ENCODE assay signal across 14 cellular contexts in genomic region chr7:77867208-77867915, GRCh38.
A peak's percentile ranks its signal among the peaks of the same experiment; 100 is the strongest.
DNase-seq lines count a peak whose midpoint lies in the region; ATAC-seq, FAIRE-seq and TF ChIP-seq lines count a peak whose summit lies in the region.
"Had no signal": no experiment of that assay in that cellular context is flagged by ENCODE, and none has a peak within 500 bp of the region (broad histone marks: within the 10 kb centered on the region; RNA-seq: fewer than 3 reads in every experiment).

No MANE protein-coding gene starts in this region.

- peaks cover 11% of the 10 kb centered on the region for H3K4me1 ChIP-seq in CD4-positive, alpha-beta memory T cell (ENCODE audit: insufficient read depth, low read length)
- H3K4me1 ChIP-seq in endocrine pancreas (ENCODE audit: control insufficient read depth, insufficient read depth, low read length) = peaks cover 34% of the 10 kb centered on the region
- H3K4me1 ChIP-seq in HepG2 (ENCODE audit: insufficient read depth, low read length) = peaks cover 30% of the 10 kb centered on the region
- H3K4me1 ChIP-seq in vagina = peaks cover 6% of the 10 kb centered on the region

- H3K4me3 Mint-ChIP-seq in CD4-positive, alpha-beta memory T cell = peak overlapping the region in 1 of 8 donors; percentile 8
- H3K4me3 Mint-ChIP-seq: activated naive CD8-positive, alpha-beta T cell; activated T-cell treated with anti-CD3 and anti-CD28 coated beads, Interleukin-2, amount 50 U/mL, for 4 hours; stimulated activated naive CD8-positive, alpha-beta T cell treated with anti-CD3 and anti-CD28 coated beads, Interleukin-15, amount 100 ng/mL, for 72 hours had no signal

- H3K79me2 ChIP-seq in HepG2 (ENCODE audit: insufficient read depth, low read length) = no peaks in the 10 kb centered on the region

- H3K9me3 ChIP-seq in CD4-positive, alpha-beta memory T cell (ENCODE audit: control insufficient read depth in 1 of 2, low read length in 2 of 2) = no peaks in the 10 kb centered on the region
- H3K9me3 ChIP-seq in endocrine pancreas (ENCODE audit: control insufficient read depth, low read length) (no peaks in the 10 kb centered on the region), HepG2 (ENCODE audit: low read length) (no peaks in the 10 kb centered on the region), vagina (no peaks in the 10 kb centered on the region)

- no peak overlapping the region for H3K9ac ChIP-seq in endocrine pancreas (ENCODE audit: control insufficient read depth, insufficient read depth, low read length)
- H3K9ac ChIP-seq in HepG2 (ENCODE audit: insufficient read depth, low read depth, low read length) = no peak overlapping the region

- no peak overlapping the region for H3K27ac ChIP-seq in CD4-positive, alpha-beta memory T cell (ENCODE audit: low read depth, low read length)
- no peak overlapping the region for H3K27ac ChIP-seq in HepG2 (ENCODE audit: extremely low read length, insufficient read depth, low read length)
- H3K27ac ChIP-seq in dorsolateral prefrontal cortex = no peak overlapping the region
- no peak overlapping the region for H3K27ac ChIP-seq in vagina
- H3K27ac ChIP-seq: left ventricle myocardium inferior had no signal

- H3K27ac Mint-ChIP-seq in CD4-positive, alpha-beta memory T cell = peak overlapping the region in 4 of 7 donors; percentile 6 to 23 (median 12)
- H3K27ac Mint-ChIP-seq: activated naive CD8-positive, alpha-beta T cell; stimulated activated naive CD8-positive, alpha-beta T cell treated with anti-CD3 and anti-CD28 coated beads, Interleukin-15, amount 100 ng/mL, for 72 hours had no signal

- no peak overlapping the region for H3K4me3 ChIP-seq in CD4-positive, alpha-beta memory T cell (ENCODE audit: low read length in 2 of 2)
- peak overlapping the region; percentile 12 for H3K4me3 ChIP-seq in endocrine pancreas (ENCODE audit: control insufficient read depth, insufficient read depth, low read length)
- H3K4me3 ChIP-seq in HepG2 (replicated peaks in 1 of 3; ENCODE audit: insufficient read depth in 1 of 3, low read depth in 2 of 3, low read length in 3 of 3) = no peak overlapping the region
- no peak overlapping the region for H3K4me3 ChIP-seq in dorsolateral prefrontal cortex
- no peak overlapping the region for H3K4me3 ChIP-seq in vagina
- H3K4me3 ChIP-seq: left ventricle myocardium inferior had no signal

- no TSS peak for BruUV-seq in HepG2 (replicated peaks; lab: Mats Ljungman, UMichigan)

- TF ChIP-seq CTCF in HepG2 (CRISPR knock-in tag; IDR thresholded peaks at IDR 0.05) (no peak), dorsolateral prefrontal cortex (IDR thresholded peaks at IDR 0.05 in 54 of 56, conservative IDR thresholded peaks at IDR 0.05 in 2 of 56; ENCODE audit: low read depth in 1 of 56, partially characterized antibody in 56 of 56) (no peak), vagina (IDR thresholded peaks at IDR 0.05) (no peak)

- no peak for DNase-seq in CD4-positive, alpha-beta memory T cell
- DNase-seq in RCC 7860 (ENCODE audit: low spot score) (peak; percentile 86), HepG2 (ENCODE audit: low spot score) (no peak), dorsolateral prefrontal cortex (no peak), vagina (ENCODE audit: extremely low spot score in 2 of 2) (no peak), KG1 (lab: John Stamatoyannopoulos, UW) (no peak)
- DNase-seq: activated CD4-positive, alpha-beta T cell treated with anti-CD3 and anti-CD28 coated beads, Interleukin-2, amount 50 U/mL, for 48 hours; activated T-cell treated with anti-CD3 and anti-CD28 coated beads, Interleukin-2, amount 50 U/mL, for 4 hours; left ventricle myocardium inferior; posterior cingulate gyrus; stimulated activated naive CD8-positive, alpha-beta T cell treated with anti-CD3 and anti-CD28 coated beads, Interleukin-15, amount 100 ng/mL, for 72 hours had no signal

- TF ChIP-seq RAD21 in HepG2 (CRISPR knock-in tag; IDR thresholded peaks at IDR 0.05) = no peak

- H3K27me3 ChIP-seq in CD4-positive, alpha-beta memory T cell (ENCODE audit: insufficient read depth, low read length) = no peaks in the 10 kb centered on the region
- no peaks in the 10 kb centered on the region for H3K27me3 ChIP-seq in endocrine pancreas (ENCODE audit: control insufficient read depth, insufficient read depth, low read length)
- H3K27me3 ChIP-seq in HepG2 (ENCODE audit: control insufficient read depth in 1 of 2, insufficient read depth in 2 of 2, low read length in 2 of 2) = no peaks in the 10 kb centered on the region
- H3K27me3 ChIP-seq in dorsolateral prefrontal cortex = no peaks in the 10 kb centered on the region
- no peaks in the 10 kb centered on the region for H3K27me3 ChIP-seq in vagina

- no peaks in the 10 kb centered on the region for H3K27me3 Mint-ChIP-seq in CD4-positive, alpha-beta memory T cell
- H3K27me3 Mint-ChIP-seq: activated naive CD8-positive, alpha-beta T cell; stimulated activated naive CD8-positive, alpha-beta T cell treated with anti-CD3 and anti-CD28 coated beads, Interleukin-15, amount 100 ng/mL, for 72 hours had no signal

- intact Hi-C loops in CD4-positive, alpha-beta memory T cell (cut with micrococcal nuclease) = no loop called here
- intact Hi-C loops in HepG2 (cut with micrococcal nuclease; ENCODE audit: unreplicated experiment) = no loop called here
- intact Hi-C loops in dorsolateral prefrontal cortex (cut with DNase I) = no loop called here
- intact Hi-C loops in vagina (cut with DNase I) = no loop called here

- CTCF ChIA-PET in CD4-positive, alpha-beta memory T cell (lab: Charles Lee; ENCODE audit: partially characterized antibody) = interaction anchor here (1.1 to 1.4 kb wide), 2 partner anchors 68 to 174 kb away, joined by 3 read pairs; no protein-coding TSS in a partner anchor
- CTCF ChIA-PET in HepG2 (lab: Yijun Ruan, JAX; ENCODE audit: low intra/inter-chr PET ratio, low total read pairs) = no interaction called here

- POLR2A ChIA-PET in CD4-positive, alpha-beta memory T cell (lab: Charles Lee; ENCODE audit: partially characterized antibody) = interaction anchor here (1.2 kb wide), 1 partner anchor 66 kb away, joined by 3 read pairs; no protein-coding TSS in a partner anchor
- POLR2A ChIA-PET in HepG2 (lab: Yijun Ruan, JAX) = interaction anchor here (0.9 kb wide), 1 partner anchor 12 kb away, joined by 3 read pairs; no protein-coding TSS in a partner anchor

- peaks cover 0 to 3% (median 0%) of the 10 kb centered on the region in 8 donors for H3K9me3 Mint-ChIP-seq in CD4-positive, alpha-beta memory T cell
- H3K9me3 Mint-ChIP-seq: stimulated activated naive CD8-positive, alpha-beta T cell treated with anti-CD3 and anti-CD28 coated beads, Interleukin-15, amount 100 ng/mL, for 72 hours had no signal

- ATAC-seq in HepG2 (peak; percentile 36), HG02623 (IDR thresholded peaks at IDR 0.05; ENCODE audit: unreplicated experiment) (no peak)
- ATAC-seq: activated T-cell treated with anti-CD3 and anti-CD28 coated beads, Interleukin-2, amount 50 U/mL, for 4 hours; stimulated activated naive CD8-positive, alpha-beta T cell treated with anti-CD3 and anti-CD28 coated beads, Interleukin-15, amount 100 ng/mL, for 72 hours had no signal

- 0 out of 2 replicates have a peak overlapping the region, but pooled peaks have one; percentile 8 for H3K4me2 ChIP-seq in HepG2 (ENCODE audit: low read depth, low read length)

- WGBS in HepG2 (ENCODE audit: low lambda C conversion rate) = 86% methylated on average over 5 of the region's 5 CpGs

- no peak for TF ChIP-seq POLR2A in HepG2 (IDR thresholded peaks at IDR 0.05; ENCODE audit: insufficient read depth in 1 of 2, low read depth in 2 of 2, low read length in 2 of 2)
- TF ChIP-seq POLR2A in vagina (IDR thresholded peaks at IDR 0.05) = no peak

- peaks cover 35 to 69% (median 54%) of the 10 kb centered on the region in 4 donors for H3K4me1 Mint-ChIP-seq in CD4-positive, alpha-beta memory T cell

- in situ Hi-C loops in HepG2 (cut with HindIII; ENCODE audit: extremely low pct_ligation_motif_present, low pct_unique_long_range_greater_than_20kb) = no loop called here

- no peak overlapping the region for H2AFZ ChIP-seq in HepG2 (ENCODE audit: low read length)

- no peaks in the 10 kb centered on the region for H3K36me3 ChIP-seq in CD4-positive, alpha-beta memory T cell (ENCODE audit: insufficient read depth, low read length)
- no peaks in the 10 kb centered on the region for H3K36me3 ChIP-seq in endocrine pancreas (ENCODE audit: control insufficient read depth, insufficient read depth, low read length)
- no peaks in the 10 kb centered on the region; a peak in 2 of 5 replicates for H3K36me3 ChIP-seq in HepG2 (replicated peaks in 1 of 2; ENCODE audit: control insufficient read depth in 1 of 2, insufficient read depth in 2 of 2, low read length in 2 of 2)
- no peaks in the 10 kb centered on the region for H3K36me3 ChIP-seq in vagina

- TF ChIP-seq EP300 in HepG2 (IDR thresholded peaks at IDR 0.05; ENCODE audit: low read depth in 2 of 2, low read length in 2 of 2) (no peak), HepG2 (CRISPR knock-in tag; IDR thresholded peaks at IDR 0.05; ENCODE audit: borderline replicate concordance) (no peak)

- H4K20me1 ChIP-seq in HepG2 (ENCODE audit: insufficient read depth, low read length) = no peaks in the 10 kb centered on the region

- FAIRE-seq in RCC 7860 (lab: Jason Lieb, UNC) (peak; percentile 89), HepG2 (lab: Jason Lieb, UNC) (no peak)

- peaks cover 16 to 27% of the 10 kb centered on the region in 2 donors for H3K36me3 Mint-ChIP-seq in CD4-positive, alpha-beta memory T cell

TF ChIP-seq in HepG2, 621 proteins besides CTCF, POLR2A, EP300 and RAD21 (continues in another document):
- no peak for TF ChIP-seq GRHL1 (CRISPR knock-in tag; conservative IDR thresholded peaks at IDR 0.05)
- TF ChIP-seq ZNF441 (CRISPR knock-in tag; IDR thresholded peaks at IDR 0.05; ENCODE audit: borderline replicate concordance) = no peak
